ENCODE assay signal across 14 cellular contexts in the genomic region with DNA sequence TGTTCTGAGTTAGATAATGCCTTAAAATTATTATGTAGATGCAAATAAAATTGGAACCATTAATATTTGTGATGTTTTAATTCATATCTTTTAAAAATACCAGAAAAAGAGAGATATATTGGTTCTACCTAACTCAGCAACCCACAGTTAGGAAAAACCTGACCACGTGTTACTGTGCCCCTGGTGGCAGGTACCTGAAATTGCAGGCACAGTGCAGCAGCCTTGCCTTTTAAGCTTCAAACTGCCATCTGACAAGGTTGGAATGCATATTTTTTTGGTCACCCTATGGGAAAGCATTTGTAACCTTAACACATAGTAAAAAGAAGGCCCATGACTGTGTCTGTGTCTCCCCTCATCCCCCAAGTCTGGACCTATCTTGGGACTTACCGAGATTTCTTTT.
DNase-seq lines count a peak whose midpoint lies in the region; ATAC-seq and TF ChIP-seq lines count a peak whose summit lies in the region.
"Had no signal": no experiment of that assay in that cellular context is flagged by ENCODE, and none has a peak within 500 bp of the region (broad histone marks: within the 10 kb centered on the region; RNA-seq: fewer than 3 reads in every experiment).

No MANE protein-coding gene starts in this region.

- H4K20me1 ChIP-seq in smooth muscle cell (ENCODE audit: low read depth), result no peaks in the 10 kb centered on the region
- H4K20me1 ChIP-seq in GM23248 (ENCODE audit: insufficient read depth), result no peaks in the 10 kb centered on the region

- WGBS in smooth muscle cell (ENCODE audit: low lambda C conversion rate), result 57% methylated on average over 2 of the region's 2 CpGs
- 26 to 28% methylated on average over 2 of the region's 2 CpGs for WGBS in GM23248 (ENCODE audit: low coverage in 1 of 2, low lambda C conversion rate in 2 of 2, missing lambda C conversion rate in 2 of 2), 2 experiments

- H3K4me3 ChIP-seq in NB4 (ENCODE audit: low read depth, low read length), result no peak overlapping the region
- no peak overlapping the region for H3K4me3 ChIP-seq in epithelial cell of proximal tubule (ENCODE audit: low read depth, low read length)
- H3K4me3 ChIP-seq in smooth muscle cell, result no peak overlapping the region
- no peak overlapping the region for H3K4me3 ChIP-seq in GM23248
- H3K4me3 ChIP-seq: gastroesophageal sphincter, Peyer's patch, right atrium auricular region had no signal

- no peak overlapping the region for H2AFZ ChIP-seq in smooth muscle cell (ENCODE audit: low read depth)
- no peak overlapping the region for H2AFZ ChIP-seq in GM23248

- peaks cover 2% of the 10 kb centered on the region for H3K9me3 Mint-ChIP-seq in activated CD4-positive, alpha-beta T cell treated with anti-CD3 and anti-CD28 coated beads for 36 hours (ENCODE audit: low read depth)
- H3K9me3 Mint-ChIP-seq in activated CD4-positive, alpha-beta T cell treated with anti-CD3 and anti-CD28 coated beads, Interleukin-2, amount 10 ng/mL, durations not matched to agents 7 days and 5 days, result peaks cover 3% of the 10 kb centered on the region

- H3K4me1 Mint-ChIP-seq in activated CD4-positive, alpha-beta T cell treated with anti-CD3 and anti-CD28 coated beads for 36 hours, result no peaks in the 10 kb centered on the region
- H3K4me1 Mint-ChIP-seq in activated CD4-positive, alpha-beta T cell treated with anti-CD3 and anti-CD28 coated beads, Interleukin-2, amount 10 ng/mL, durations not matched to agents 7 days and 5 days, result no peaks in the 10 kb centered on the region
- H3K4me1 Mint-ChIP-seq: memory B cell had no signal

- H3K4me1 ChIP-seq in smooth muscle cell (ENCODE audit: low read depth) (no peaks in the 10 kb centered on the region), GM23248 (ENCODE audit: insufficient read depth) (no peaks in the 10 kb centered on the region)
- H3K4me1 ChIP-seq: gastroesophageal sphincter, Peyer's patch, right atrium auricular region had no signal

- no peaks in the 10 kb centered on the region for H3K79me2 ChIP-seq in smooth muscle cell (ENCODE audit: low read depth)
- H3K79me2 ChIP-seq in GM23248 (ENCODE audit: insufficient read depth), result no peaks in the 10 kb centered on the region

- TF ChIP-seq CTCF in NB4 (IDR thresholded peaks at IDR 0.05; ENCODE audit: low read depth, low read length), result peak; percentile 88
- peak; percentile 51 for TF ChIP-seq CTCF in epithelial cell of proximal tubule (conservative IDR thresholded peaks at IDR 0.05; ENCODE audit: low read depth, low read length)
- TF ChIP-seq CTCF in smooth muscle cell (IDR thresholded peaks at IDR 0.05; ENCODE audit: borderline replicate concordance, insufficient read depth, poor library complexity, severe bottlenecking), result peak; percentile 27

- no peak for ATAC-seq in activated CD4-positive, alpha-beta T cell treated with anti-CD3 and anti-CD28 coated beads for 36 hours
- ATAC-seq: activated T-cell treated with anti-CD3 and anti-CD28 coated beads, Interleukin-2, amount 50 U/mL, for 72 hours; gastroesophageal sphincter had no signal

- POLR2A ChIA-PET in activated CD4-positive, alpha-beta T cell treated with anti-CD3 and anti-CD28 coated beads for 36 hours (lab: Charles Lee), result no interaction called here
- POLR2A ChIA-PET in activated CD4-positive, alpha-beta T cell treated with anti-CD3 and anti-CD28 coated beads, Interleukin-2, amount 10 ng/mL, durations not matched to agents 7 days and 5 days (lab: Charles Lee), result no interaction called here

- H3K9ac ChIP-seq in smooth muscle cell (ENCODE audit: low read depth) (no peak overlapping the region), GM23248 (no peak overlapping the region)

- no peak for TF ChIP-seq POLR2A in NB4 (IDR thresholded peaks at IDR 0.05; ENCODE audit: extremely low read depth, insufficient read length)

- peaks cover 3% of the 10 kb centered on the region for H3K27me3 Mint-ChIP-seq in activated CD4-positive, alpha-beta T cell treated with anti-CD3 and anti-CD28 coated beads for 36 hours
- H3K27me3 Mint-ChIP-seq in activated CD4-positive, alpha-beta T cell treated with anti-CD3 and anti-CD28 coated beads, Interleukin-2, amount 10 ng/mL, durations not matched to agents 7 days and 5 days, result no peaks in the 10 kb centered on the region
- H3K27me3 Mint-ChIP-seq: memory B cell had no signal

- H3K4me2 ChIP-seq in smooth muscle cell, result no peak overlapping the region
- no peak overlapping the region for H3K4me2 ChIP-seq in GM23248 (ENCODE audit: unreplicated experiment)

- in situ Hi-C loops in GM23248 (cut with MboI), result no loop called here

- no peaks in the 10 kb centered on the region for H3K9me2 ChIP-seq in GM23248 (ENCODE audit: insufficient read depth)

- intact Hi-C loops in activated CD4-positive, alpha-beta T cell treated with anti-CD3 and anti-CD28 coated beads for 36 hours (cut with DNase I, micrococcal nuclease), result no loop called here

- H3K27ac Mint-ChIP-seq in activated CD4-positive, alpha-beta T cell treated with anti-CD3 and anti-CD28 coated beads for 36 hours, result no peak overlapping the region
- H3K27ac Mint-ChIP-seq in activated CD4-positive, alpha-beta T cell treated with anti-CD3 and anti-CD28 coated beads, Interleukin-2, amount 10 ng/mL, durations not matched to agents 7 days and 5 days, result no peak overlapping the region
- H3K27ac Mint-ChIP-seq: activated T-cell treated with anti-CD3 and anti-CD28 coated beads, Interleukin-2, amount 50 U/mL, for 72 hours; memory B cell had no signal

- H3K9me3 ChIP-seq in smooth muscle cell (replicated peaks; ENCODE audit: low read depth) (no peaks in the 10 kb centered on the region), GM23248 (ENCODE audit: low read depth) (no peaks in the 10 kb centered on the region)

- H3K27ac ChIP-seq in smooth muscle cell (ENCODE audit: low read depth), result no peak overlapping the region
- no peak overlapping the region for H3K27ac ChIP-seq in GM23248
- H3K27ac ChIP-seq: gastroesophageal sphincter, Peyer's patch, right atrium auricular region had no signal

- no peak overlapping the region for H3K4me3 Mint-ChIP-seq in activated CD4-positive, alpha-beta T cell treated with anti-CD3 and anti-CD28 coated beads for 36 hours
- H3K4me3 Mint-ChIP-seq in activated CD4-positive, alpha-beta T cell treated with anti-CD3 and anti-CD28 coated beads, Interleukin-2, amount 10 ng/mL, durations not matched to agents 7 days and 5 days, result no peak overlapping the region
- H3K4me3 Mint-ChIP-seq: activated T-cell treated with anti-CD3 and anti-CD28 coated beads, Interleukin-2, amount 50 U/mL, for 72 hours; memory B cell had no signal

- peak; percentile 11 for DNase-seq in activated CD4-positive, alpha-beta T cell treated with anti-CD3 and anti-CD28 coated beads for 36 hours
- no peak for DNase-seq in activated CD4-positive, alpha-beta T cell treated with anti-CD3 and anti-CD28 coated beads for 4 hours
- peak; percentile 37 for DNase-seq in NB4 (ENCODE audit: low read depth)
- DNase-seq in epithelial cell of proximal tubule (ENCODE audit: low read depth), result no peak
- no peak for DNase-seq in smooth muscle cell (lab: John Stamatoyannopoulos, UW; ENCODE audit: unreplicated experiment)
- no peak for DNase-seq in GM23248
- DNase-seq in activated CD4-positive, alpha-beta T cell treated with anti-CD3 and anti-CD28 coated beads, Interleukin-2, amount 10 ng/mL, durations not matched to agents 7 days and 5 days, result no peak
- DNase-seq in HuH-7 (ENCODE audit: low spot score), result no peak
- DNase-seq: activated T-cell treated with anti-CD3 and anti-CD28 coated beads, Interleukin-2, amount 50 U/mL, for 72 hours; NCI-H1930; Peyer's patch had no signal

- H3K36me3 Mint-ChIP-seq in activated CD4-positive, alpha-beta T cell treated with anti-CD3 and anti-CD28 coated beads for 36 hours (ENCODE audit: low read depth), result no peaks in the 10 kb centered on the region
- H3K36me3 Mint-ChIP-seq in activated CD4-positive, alpha-beta T cell treated with anti-CD3 and anti-CD28 coated beads, Interleukin-2, amount 10 ng/mL, durations not matched to agents 7 days and 5 days (ENCODE audit: low read depth), result no peaks in the 10 kb centered on the region
- H3K36me3 Mint-ChIP-seq: memory B cell had no signal

- no peaks in the 10 kb centered on the region for H3K36me3 ChIP-seq in smooth muscle cell (ENCODE audit: low read depth)
- H3K36me3 ChIP-seq in GM23248 (ENCODE audit: low read depth), result no peaks in the 10 kb centered on the region
- H3K36me3 ChIP-seq: gastroesophageal sphincter, Peyer's patch, right atrium auricular region had no signal

- H3K27me3 ChIP-seq in smooth muscle cell (ENCODE audit: low read depth), result no peaks in the 10 kb centered on the region
- H3K27me3 ChIP-seq in GM23248 (replicated peaks; ENCODE audit: insufficient read depth), result no peaks in the 10 kb centered on the region
- H3K27me3 ChIP-seq: Peyer's patch, right atrium auricular region had no signal

- CTCF ChIA-PET in activated CD4-positive, alpha-beta T cell treated with anti-CD3 and anti-CD28 coated beads for 36 hours (lab: Charles Lee), result no interaction called here
- CTCF ChIA-PET in activated CD4-positive, alpha-beta T cell treated with anti-CD3 and anti-CD28 coated beads, Interleukin-2, amount 10 ng/mL, durations not matched to agents 7 days and 5 days (lab: Charles Lee), result no interaction called here

- no peaks in the 10 kb centered on the region for H3F3A ChIP-seq in smooth muscle cell (ENCODE audit: low read depth)
- no peaks in the 10 kb centered on the region for H3F3A ChIP-seq in GM23248 (ENCODE audit: insufficient read depth)

Comparison
In these comparisons a context has a peak if more than half of its experiments do, and no peak if none do; other contexts are left out.
1. DNase-seq: peak in activated CD4-positive, alpha-beta T cell treated with anti-CD3 and anti-CD28 coated beads for 36 hours (single experiment) and NB4 (single experiment); none in activated CD4-positive, alpha-beta T cell treated with anti-CD3 and anti-CD28 coated beads for 4 hours (0 of 2), epithelial cell of proximal tubule (single experiment), smooth muscle cell (single experiment), GM23248 (single experiment), activated CD4-positive, alpha-beta T cell treated with anti-CD3 and anti-CD28 coated beads, Interleukin-2, amount 10 ng/mL, durations not matched to agents 7 days and 5 days (single experiment) and HuH-7 (single experiment).
2. CTCF ChIP-seq: peak in every context shown above with its lines; median percentile 88 in NB4; 51 in epithelial cell of proximal tubule; 27 in smooth muscle cell.